Comparison of ENCODE assay signal across 1 cellular context in genomic region chr12:122856999-122857671, GRCh38.
A peak's percentile ranks its signal among the peaks of the same experiment; 100 is the strongest.
TF ChIP-seq lines count a peak whose summit lies in the region.

No MANE protein-coding gene starts in this region.

TF ChIP-seq in HepG2, 621 proteins besides CTCF, POLR2A, EP300 and RAD21:
- TF ChIP-seq ZMAT5 (CRISPR knock-in tag; IDR thresholded peaks at IDR 0.05; ENCODE audit: borderline replicate concordance, low read depth) (no peak), POLR2AphosphoS2 (IDR thresholded peaks at IDR 0.05; ENCODE audit: low read depth, low read length) (no peak), ZNF558 (CRISPR knock-in tag; IDR thresholded peaks at IDR 0.05; ENCODE audit: borderline replicate concordance) (no peak), LCORL (IDR thresholded peaks at IDR 0.05) (no peak), LCORL (CRISPR knock-in tag; IDR thresholded peaks at IDR 0.05) (0 out of 2 replicates have a peak, but pooled peaks have one; percentile 25), FOXA1 (IDR thresholded peaks at IDR 0.05) (no peak), FOXA1 (CRISPR knock-in tag; IDR thresholded peaks at IDR 0.05) (peak; percentile 63; the same call in 1 of the 2 replicates), EEA1 (CRISPR knock-in tag; IDR thresholded peaks at IDR 0.05; ENCODE audit: borderline replicate concordance) (no peak), MLX (CRISPR knock-in tag; IDR thresholded peaks at IDR 0.05) (no peak), FOXP4 (CRISPR knock-in tag; IDR thresholded peaks at IDR 0.05) (peak; percentile 50), ZNF44 (CRISPR knock-in tag; IDR thresholded peaks at IDR 0.05) (no peak), ONECUT2 (CRISPR knock-in tag; IDR thresholded peaks at IDR 0.05) (no peak), ZSCAN30 (CRISPR knock-in tag; IDR thresholded peaks at IDR 0.05) (no peak), ZNF792 (CRISPR knock-in tag; IDR thresholded peaks at IDR 0.05) (no peak), CREB1 (IDR thresholded peaks at IDR 0.05) (0 out of 2 replicates have a peak, but pooled peaks have one; percentile 2), CREB1 (CRISPR knock-in tag; IDR thresholded peaks at IDR 0.05) (no peak), ERF (CRISPR knock-in tag; IDR thresholded peaks at IDR 0.05) (no peak), ZNF432 (CRISPR knock-in tag; IDR thresholded peaks at IDR 0.05; ENCODE audit: borderline replicate concordance) (no peak), CEBPB (IDR thresholded peaks at IDR 0.05; ENCODE audit: borderline replicate concordance, low read depth, low read length) (peak; percentile 28; the same call in 1 of the 2 replicates), SKIL (CRISPR knock-in tag; IDR thresholded peaks at IDR 0.05; ENCODE audit: borderline replicate concordance) (no peak), ZBTB21 (CRISPR knock-in tag; IDR thresholded peaks at IDR 0.05) (peak; percentile 39; the same call in 1 of the 2 replicates), MAFG (CRISPR knock-in tag; IDR thresholded peaks at IDR 0.05) (no peak), HNRNPLL (IDR thresholded peaks at IDR 0.05; ENCODE audit: low read depth, low read length, poor library complexity, severe bottlenecking) (no peak), ZNF709 (CRISPR knock-in tag; IDR thresholded peaks at IDR 0.05) (no peak), FOXO4 (CRISPR knock-in tag; conservative IDR thresholded peaks at IDR 0.05) (no peak), TCF12 (IDR thresholded peaks at IDR 0.05) (no peak), TCF12 (CRISPR knock-in tag; IDR thresholded peaks at IDR 0.05) (no peak), FOXP1 (IDR thresholded peaks at IDR 0.05) (peak; percentile 61; the same call in 1 of the 2 replicates), FOXP1 (CRISPR knock-in tag; IDR thresholded peaks at IDR 0.05) (peak; percentile 65), FOXK2 (IDR thresholded peaks at IDR 0.05) (0 out of 2 replicates have a peak, but pooled peaks have one; percentile 31), ZNF614 (CRISPR knock-in tag; IDR thresholded peaks at IDR 0.05; ENCODE audit: borderline replicate concordance) (no peak), SRSF4 (IDR thresholded peaks at IDR 0.05; ENCODE audit: low read depth, low read length, poor library complexity, severe bottlenecking) (no peak), RFXANK (CRISPR knock-in tag; IDR thresholded peaks at IDR 0.05) (no peak), ZNF3 (CRISPR knock-in tag; IDR thresholded peaks at IDR 0.05) (no peak), SOX5 (CRISPR knock-in tag; IDR thresholded peaks at IDR 0.05; ENCODE audit: borderline replicate concordance) (no peak), ZBTB38 (CRISPR knock-in tag; IDR thresholded peaks at IDR 0.05) (peak; percentile 66; the same call in 1 of the 2 replicates), ZNF451 (CRISPR knock-in tag; IDR thresholded peaks at IDR 0.05) (no peak), DNMT1 (CRISPR knock-in tag; IDR thresholded peaks at IDR 0.05) (no peak), ZFX (CRISPR knock-in tag; IDR thresholded peaks at IDR 0.05; ENCODE audit: low read depth) (no peak), HMG20B (CRISPR knock-in tag; conservative IDR thresholded peaks at IDR 0.05) (no peak), DR1 (CRISPR knock-in tag; IDR thresholded peaks at IDR 0.05) (no peak), SAP130 (CRISPR knock-in tag; IDR thresholded peaks at IDR 0.05; ENCODE audit: low read depth) (peak; percentile 19; the same call in 1 of the 2 replicates), TFDP1 (CRISPR knock-in tag; IDR thresholded peaks at IDR 0.05; ENCODE audit: borderline replicate concordance) (no peak), ZHX1 (CRISPR knock-in tag; IDR thresholded peaks at IDR 0.05; ENCODE audit: low read depth) (0 out of 2 replicates have a peak, but pooled peaks have one; percentile 38), ZBTB25 (CRISPR knock-in tag; IDR thresholded peaks at IDR 0.05) (no peak), FOXA3 (CRISPR knock-in tag; IDR thresholded peaks at IDR 0.05) (peak; percentile 61; the same call in 1 of the 2 replicates), SRSF9 (IDR thresholded peaks at IDR 0.05; ENCODE audit: borderline replicate concordance, insufficient read depth, low read depth, low read length, poor library complexity, severe bottlenecking) (no peak), CHD2 (IDR thresholded peaks at IDR 0.05; ENCODE audit: low read depth, low read length) (no peak), ZEB1 (IDR thresholded peaks at IDR 0.05; ENCODE audit: insufficient replicate concordance, low read depth) (no peak), MLXIP (CRISPR knock-in tag; IDR thresholded peaks at IDR 0.05; ENCODE audit: borderline replicate concordance) (no peak), GPBP1L1 (CRISPR knock-in tag; IDR thresholded peaks at IDR 0.05) (no peak), MXI1 (IDR thresholded peaks at IDR 0.05; ENCODE audit: borderline replicate concordance, low read depth, low read length) (no peak), FOXC1 (CRISPR knock-in tag; IDR thresholded peaks at IDR 0.05; ENCODE audit: borderline replicate concordance) (no peak), SRF (IDR thresholded peaks at IDR 0.05; ENCODE audit: low read depth, low read length) (peak; percentile 61; the same call in 1 of the 2 replicates), NONO (IDR thresholded peaks at IDR 0.05) (no peak), NONO (CRISPR knock-in tag; conservative IDR thresholded peaks at IDR 0.05) (peak; percentile 35; the same call in 1 of the 2 replicates)
